ENCODE assay signal across 16 cellular contexts in genomic region chr6:79878142-79878748, GRCh38.
DNase-seq lines count a peak whose midpoint lies in the region; ATAC-seq and TF ChIP-seq lines count a peak whose summit lies in the region.
"Had no signal": no experiment of that assay in that cellular context is flagged by ENCODE, and none has a peak within 500 bp of the region (broad histone marks: within the 10 kb centered on the region; RNA-seq: fewer than 3 reads in every experiment).

No MANE protein-coding gene starts in this region.

- ATAC-seq in RWPE2 (ENCODE audit: low read depth) = peak; percentile 62
- ATAC-seq in Right ventricle myocardium superior (ENCODE audit: poor library complexity) = peak; percentile 97
- no peak for ATAC-seq in GM21737 (IDR thresholded peaks at IDR 0.05; ENCODE audit: unreplicated experiment)
- ATAC-seq in GM21619 (IDR thresholded peaks at IDR 0.05; ENCODE audit: unreplicated experiment) = no peak
- ATAC-seq: stimulated activated effector memory CD8-positive, alpha-beta T cell treated with anti-CD3 and anti-CD28 coated beads, Interleukin-12 subunit alpha, Interleukin-12 subunit beta, amount 100 ng/mL, for 72 hours had no signal

- H3K9me3 ChIP-seq in RWPE2 (ENCODE audit: severe bottlenecking) = no peaks in the 10 kb centered on the region
- no peaks in the 10 kb centered on the region for H3K9me3 ChIP-seq in parathyroid adenoma (ENCODE audit: control insufficient read depth, low read length)
- no peaks in the 10 kb centered on the region for H3K9me3 ChIP-seq in A673 (ENCODE audit: low read depth, low read length, poor library complexity, severe bottlenecking)

- peak overlapping the region; percentile 75 for H3K27ac ChIP-seq in RWPE2 (ENCODE audit: poor library complexity, severe bottlenecking)
- H3K27ac ChIP-seq in parathyroid adenoma = peak overlapping the region; percentile 22
- no peak overlapping the region for H3K27ac ChIP-seq in A673 (ENCODE audit: low read depth, low read length, poor library complexity, severe bottlenecking)
- H3K27ac ChIP-seq: dorsolateral prefrontal cortex had no signal

- no peaks in the 10 kb centered on the region for H3K79me2 ChIP-seq in parathyroid adenoma

- no peak overlapping the region for H3K4me2 ChIP-seq in parathyroid adenoma (ENCODE audit: low read length)

- H2AFZ ChIP-seq in parathyroid adenoma = peak overlapping the region; percentile 76

- intact Hi-C loops in Right ventricle myocardium superior (cut with DNase I) = no loop called here
- intact Hi-C loops in A673 (cut with micrococcal nuclease; ENCODE audit: unreplicated experiment) = loop anchor here (5.0 kb wide), 1 partner anchor 214 kb away; no protein-coding TSS in a partner anchor

- BruUV-seq in A673 (replicated peaks; lab: Mats Ljungman, UMichigan) = no TSS peak

- no peaks in the 10 kb centered on the region for H3K36me3 ChIP-seq in RWPE2 (ENCODE audit: low read depth)
- H3K36me3 ChIP-seq in parathyroid adenoma (ENCODE audit: control insufficient read depth, insufficient read depth, low read length) = no peaks in the 10 kb centered on the region
- H3K36me3 ChIP-seq in A673 (ENCODE audit: insufficient read depth, low read length, poor library complexity, severe bottlenecking) = no peaks in the 10 kb centered on the region

- H3K27me3 ChIP-seq in RWPE2 (ENCODE audit: insufficient read depth, poor library complexity, severe bottlenecking) = no peaks in the 10 kb centered on the region
- H3K27me3 ChIP-seq in parathyroid adenoma (ENCODE audit: control insufficient read depth, insufficient read depth, low read length) = no peaks in the 10 kb centered on the region
- H3K27me3 ChIP-seq in A673 (replicated peaks; ENCODE audit: insufficient read depth, low read depth, low read length, poor library complexity) = no peaks in the 10 kb centered on the region

- POLR2A ChIA-PET in A673 (lab: Charles Lee; ENCODE audit: low non-redundant PET) = no interaction called here

- DNase-seq in H4 (ENCODE audit: low spot score) (peak; percentile 12), RWPE2 (ENCODE audit: low spot score) (no peak), Right ventricle myocardium superior (peak; percentile 73), A673 (ENCODE audit: low spot score) (no peak)
- DNase-seq in activated effector memory CD4-positive, alpha-beta T cell treated with Interleukin-2 at 50 U/mL for 16 hours = no peak
- DNase-seq: activated CD4-positive, CD25-positive, alpha-beta regulatory T cell; activated naive CD4-positive, alpha-beta T cell; GDM1; H7; NCI-H82; RPMI8226 had no signal

- H3K9ac ChIP-seq in parathyroid adenoma = no peak overlapping the region

- TF ChIP-seq CTCF in RWPE2 (IDR thresholded peaks at IDR 0.05; ENCODE audit: poor library complexity, severe bottlenecking) (no peak), parathyroid adenoma (IDR thresholded peaks at IDR 0.05) (no peak), A673 (conservative IDR thresholded peaks at IDR 0.05; ENCODE audit: low read depth, low read length) (no peak)

- H3K4me3 ChIP-seq in RWPE2 (ENCODE audit: severe bottlenecking) (no peak overlapping the region), parathyroid adenoma (ENCODE audit: low read depth, low read length) (no peak overlapping the region), A673 (ENCODE audit: low read depth, low read length, poor library complexity, severe bottlenecking) (no peak overlapping the region)
- H3K4me3 ChIP-seq: dorsolateral prefrontal cortex had no signal

- CTCF ChIA-PET in A673 (lab: Charles Lee) = no interaction called here

- H3K4me1 ChIP-seq in RWPE2 (ENCODE audit: insufficient read depth, poor library complexity, severe bottlenecking) (peaks cover 42% of the 10 kb centered on the region), parathyroid adenoma (peaks cover 11% of the 10 kb centered on the region), A673 (ENCODE audit: insufficient read depth, low read length, poor library complexity, severe bottlenecking) (no peaks in the 10 kb centered on the region)

Comparison
In these comparisons a context has a peak if more than half of its experiments do, and no peak if none do; other contexts are left out.
1. DNase-seq: peak in H4 (single experiment) and Right ventricle myocardium superior (single experiment); none in RWPE2 (single experiment), A673 (single experiment) and activated effector memory CD4-positive, alpha-beta T cell treated with Interleukin-2 at 50 U/mL for 16 hours (single experiment).
2. ATAC-seq: peak in RWPE2 (single experiment) and Right ventricle myocardium superior (single experiment); none in GM21737 (single experiment) and GM21619 (single experiment).